ENCODE assay signal across 16 cellular contexts in genomic region chr5:12623408-12623807, GRCh38.
DNase-seq lines count a peak whose midpoint lies in the region; ATAC-seq and TF ChIP-seq lines count a peak whose summit lies in the region.
"Had no signal": no experiment of that assay in that cellular context is flagged by ENCODE, and none has a peak within 500 bp of the region (broad histone marks: within the 10 kb centered on the region; RNA-seq: fewer than 3 reads in every experiment).

No MANE protein-coding gene starts in this region.

- H3K4me1 ChIP-seq in H9 (ENCODE audit: insufficient read depth, low read length): peaks cover 17% of the 10 kb centered on the region

- H4K8ac ChIP-seq in H9 (replicated peaks; ENCODE audit: insufficient read length, low read depth, low read length): no peak overlapping the region

- H3K27me3 ChIP-seq in H9 (ENCODE audit: insufficient read depth, low read length): no peaks in the 10 kb centered on the region

- H2BK120ac ChIP-seq in H9 (ENCODE audit: low read depth, low read length, poor library complexity, severe bottlenecking): no peak overlapping the region

- peaks cover 18 to 65% (median 41%) of the 10 kb centered on the region in 3 experiments for H3K36me3 Mint-ChIP-seq in H9 (ENCODE audit: insufficient read depth in 1 of 3, low read depth in 3 of 3)
- H3K36me3 Mint-ChIP-seq in glutamatergic neuron (ENCODE audit: unreplicated experiment): peaks cover 8% of the 10 kb centered on the region

- whole genome bisulfite sequencing in H9 (ENCODE audit: extremely low coverage, insufficient read length, low lambda C conversion rate): no CpG with 5 or more reads among the region's 1 CpG

- H3K9me3 ChIP-seq in H9 (ENCODE audit: control insufficient read depth, low read depth, low read length): no peaks in the 10 kb centered on the region
- H3K9me3 ChIP-seq in SK-N-MC (ENCODE audit: low read depth, low read length): no peaks in the 10 kb centered on the region

- H2BK15ac ChIP-seq in H9 (ENCODE audit: low read depth, low read length): no peak overlapping the region

- H3K9me3 Mint-ChIP-seq in H9 (peaks cover 11 to 15% of the 10 kb centered on the region in 2 experiments), glutamatergic neuron (ENCODE audit: unreplicated experiment) (peaks cover 2% of the 10 kb centered on the region)

- H4K91ac ChIP-seq in H9 (ENCODE audit: insufficient read length, low read depth, low read length): no peak overlapping the region

- no peaks in the 10 kb centered on the region for H4K20me1 ChIP-seq in H9 (ENCODE audit: control insufficient read depth, insufficient read depth, insufficient read length)

- H3K23ac ChIP-seq in H9 (ENCODE audit: insufficient read length, low read depth, low read length): no peak overlapping the region

- H3K27ac ChIP-seq in H9 (ENCODE audit: insufficient read length, low read depth, low read length): peak overlapping the region; percentile 92
- H3K27ac ChIP-seq in SK-N-MC: peak overlapping the region; percentile 50; the same call in 1 of the 2 replicates
- H3K27ac ChIP-seq: C4-2B had no signal

- H3K27ac Mint-ChIP-seq in H9: peak overlapping the region; percentile 94 to 98 (median 98)
- peak overlapping the region; percentile 33 for H3K27ac Mint-ChIP-seq in glutamatergic neuron (ENCODE audit: unreplicated experiment)

- no peak overlapping the region for H3K9ac ChIP-seq in H9 (ENCODE audit: extremely low read depth, insufficient read length, low read length)
- no peak overlapping the region for H3K9ac ChIP-seq in SK-N-MC (ENCODE audit: insufficient read length)

- no peak overlapping the region for H3K4me3 ChIP-seq in SK-N-MC

- H2BK12ac ChIP-seq in H9 (ENCODE audit: insufficient read length, low read depth, low read length): no peak overlapping the region

- H3T11ph ChIP-seq in H9 (ENCODE audit: low read length): no peak overlapping the region

- TF ChIP-seq CTCF in H9 (conservative IDR thresholded peaks at IDR 0.05) (no peak), glutamatergic neuron (IDR thresholded peaks at IDR 0.05; ENCODE audit: partially characterized antibody, unreplicated experiment) (no peak)

- H4K5ac ChIP-seq in H9 (ENCODE audit: insufficient read length, low read depth, low read length): no peak overlapping the region

- H3K4me2 ChIP-seq in H9 (ENCODE audit: insufficient read depth, insufficient read length, low read length): peak overlapping the region; percentile 70

- H2AFZ ChIP-seq in H9 (ENCODE audit: low read length): no peak overlapping the region

- H2BK20ac ChIP-seq in H9 (ENCODE audit: low read depth, low read length, poor library complexity, severe bottlenecking): no peak overlapping the region

- H3K27me3 Mint-ChIP-seq in H9 (ENCODE audit: low read depth) (no peaks in the 10 kb centered on the region), glutamatergic neuron (ENCODE audit: unreplicated experiment) (no peaks in the 10 kb centered on the region)

- H3K4me3 Mint-ChIP-seq in H9 (peak overlapping the region in 1 of 2 experiments; percentile 65; a peak in 3 of 5 replicates), glutamatergic neuron (ENCODE audit: unreplicated experiment) (no peak overlapping the region)

- H3K4me1 Mint-ChIP-seq in H9: peaks cover 60 to 80% of the 10 kb centered on the region in 2 experiments
- no peaks in the 10 kb centered on the region for H3K4me1 Mint-ChIP-seq in glutamatergic neuron (ENCODE audit: low read depth, unreplicated experiment)

- H2AK5ac ChIP-seq in H9 (ENCODE audit: insufficient read length, low read length): no peak overlapping the region

- peaks cover 27% of the 10 kb centered on the region; the same call in 1 of the 2 replicates for H3K79me2 ChIP-seq in H9 (ENCODE audit: insufficient read depth, low read length)

- no peaks in the 10 kb centered on the region for H3K23me2 ChIP-seq in H9 (ENCODE audit: insufficient read length, low read depth, low read length, poor library complexity, severe bottlenecking)

- DNase-seq in H9 (peak; percentile 67), SK-N-MC (ENCODE audit: low read depth, low spot score) (no peak), glutamatergic neuron (no peak), retina (peak; percentile 3), HUDEP-2 (lab: John Stamatoyannopoulos, UW; ENCODE audit: unreplicated experiment in 76 of 76) (no peak), RKO (ENCODE audit: low spot score) (no peak)
- DNase-seq: Kasumi-1, MM.1S, NCI-H1105, NCI-H187, NCI-H345, NCI-H526 treated with DMSO at 0.1 percent for 48 hours, RPMI8226, SIG-M5 had no signal

- no peak overlapping the region for H3K4ac ChIP-seq in H9 (ENCODE audit: low read depth, low read length)

- no peaks in the 10 kb centered on the region for H3K79me1 ChIP-seq in H9 (ENCODE audit: insufficient read depth, low read depth, low read length, poor library complexity, severe bottlenecking)

- H2BK5ac ChIP-seq in H9 (ENCODE audit: insufficient read length, low read length): peak overlapping the region; percentile 12

- H3K56ac ChIP-seq in H9 (ENCODE audit: insufficient read length, low read depth, low read length): no peak overlapping the region

- H3K36me3 ChIP-seq in SK-N-MC (ENCODE audit: insufficient read depth, low read length): no peaks in the 10 kb centered on the region

- H3K14ac ChIP-seq in H9 (ENCODE audit: insufficient read depth, low read length): no peak overlapping the region

- no peak overlapping the region for H3K18ac ChIP-seq in H9 (ENCODE audit: insufficient read length, low read depth, low read length)

- no peak for ATAC-seq in GM18868 (IDR thresholded peaks at IDR 0.05; ENCODE audit: unreplicated experiment)

Comparison
In these comparisons a context has a peak if more than half of its experiments do, and no peak if none do; other contexts are left out.
1. DNase-seq: peak in H9 (single experiment) and retina (single experiment); none in SK-N-MC (single experiment), glutamatergic neuron (single experiment), HUDEP-2 (0 of 76) and RKO (single experiment).